12 cellular contexts compared by ENCODE assay signal in the genomic region with DNA sequence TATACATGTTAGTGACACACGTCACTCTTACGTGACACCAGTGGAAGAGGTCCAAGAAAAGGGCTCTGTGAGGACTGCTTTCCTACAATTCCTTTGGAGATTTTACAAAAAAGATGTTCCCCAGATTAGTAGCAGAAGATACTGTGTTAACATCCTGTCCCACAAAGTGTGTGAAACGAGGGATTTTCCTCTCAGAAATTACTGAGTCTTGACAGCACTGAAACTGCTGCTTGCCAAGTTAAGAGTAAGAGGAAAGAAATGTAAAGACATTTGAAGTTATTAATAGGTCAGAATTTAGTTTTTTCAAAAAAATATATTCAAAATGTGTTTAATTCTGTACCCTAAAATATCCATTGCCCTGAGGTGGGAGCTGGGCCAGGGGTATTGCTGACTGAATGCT. TPM values are rescaled to one million over a fixed set of nuclear protein-coding genes. Genes with fewer than 3 reads are reported as not detected.
DNase-seq lines count a peak whose midpoint lies in the region; ATAC-seq, FAIRE-seq and TF ChIP-seq lines count a peak whose summit lies in the region.
"Had no signal": no experiment of that assay in that cellular context is flagged by ENCODE, and none has a peak within 500 bp of the region (broad histone marks: within the 10 kb centered on the region; RNA-seq: fewer than 3 reads in every experiment).

No MANE protein-coding gene starts in this region.

- H3K27me3 Mint-ChIP-seq in CD4-positive, CD25-positive, alpha-beta regulatory T cell = no peaks in the 10 kb centered on the region
- H3K27me3 Mint-ChIP-seq: activated CD8-positive, alpha-beta memory T cell treated with anti-CD3 and anti-CD28 coated beads, Interleukin-2, amount 10 ng/mL, durations not matched to agents 7 days and 5 days had no signal

- no peak overlapping the region for H3K4me3 ChIP-seq in CD4-positive, CD25-positive, alpha-beta regulatory T cell (ENCODE audit: low read depth, low read length)
- no peak overlapping the region for H3K4me3 ChIP-seq in RWPE2 (ENCODE audit: severe bottlenecking)
- H3K4me3 ChIP-seq in epithelial cell of esophagus (ENCODE audit: low read length) = no peak overlapping the region
- no peak overlapping the region for H3K4me3 ChIP-seq in skeletal muscle cell (ENCODE audit: low read depth, low read length)
- H3K4me3 ChIP-seq in A673 (ENCODE audit: low read depth, low read length, poor library complexity, severe bottlenecking) = no peak overlapping the region
- H3K4me3 ChIP-seq: lung, right atrium auricular region had no signal

- peaks cover 65% of the 10 kb centered on the region for H3K36me3 Mint-ChIP-seq in CD4-positive, CD25-positive, alpha-beta regulatory T cell

- no peak for FAIRE-seq in RCC 7860 (lab: Jason Lieb, UNC)

- H3K9me3 ChIP-seq in CD4-positive, CD25-positive, alpha-beta regulatory T cell (ENCODE audit: control insufficient read depth in 2 of 2, low read length in 2 of 2) = no peaks in the 10 kb centered on the region
- no peaks in the 10 kb centered on the region for H3K9me3 ChIP-seq in RWPE2 (ENCODE audit: severe bottlenecking)
- H3K9me3 ChIP-seq in A673 (ENCODE audit: low read depth, low read length, poor library complexity, severe bottlenecking) = no peaks in the 10 kb centered on the region
- H3K9me3 ChIP-seq: right atrium auricular region had no signal

- H3K27ac Mint-ChIP-seq in CD4-positive, CD25-positive, alpha-beta regulatory T cell = peak overlapping the region in 2 of 3 donors; percentile 18 to 45
- H3K27ac Mint-ChIP-seq: activated CD8-positive, alpha-beta memory T cell treated with anti-CD3 and anti-CD28 coated beads, Interleukin-2, amount 10 ng/mL, durations not matched to agents 7 days and 5 days had no signal

- no TSS peak for BruUV-seq in A673 (replicated peaks; lab: Mats Ljungman, UMichigan)

- CTCF ChIA-PET in A673 (lab: Charles Lee) = no interaction called here

- no peak for ATAC-seq in CD4-positive, CD25-positive, alpha-beta regulatory T cell (ENCODE audit: low read depth in 2 of 2)
- peak; percentile 22; the same call in 1 of the 3 replicates for ATAC-seq in RWPE2 (ENCODE audit: low read depth)
- ATAC-seq in HG03175 (IDR thresholded peaks at IDR 0.05; ENCODE audit: unreplicated experiment) = no peak

- H3K27me3 ChIP-seq in CD4-positive, CD25-positive, alpha-beta regulatory T cell (ENCODE audit: control insufficient read depth, insufficient read depth, low read length) = no peaks in the 10 kb centered on the region
- H3K27me3 ChIP-seq in RWPE2 (ENCODE audit: insufficient read depth, poor library complexity, severe bottlenecking) (no peaks in the 10 kb centered on the region), A673 (replicated peaks; ENCODE audit: insufficient read depth, low read depth, low read length, poor library complexity) (no peaks in the 10 kb centered on the region)
- H3K27me3 ChIP-seq: right atrium auricular region had no signal

- H3K9me3 Mint-ChIP-seq in CD4-positive, CD25-positive, alpha-beta regulatory T cell = no peaks in the 10 kb centered on the region

- TF ChIP-seq CTCF in RWPE2 (IDR thresholded peaks at IDR 0.05; ENCODE audit: poor library complexity, severe bottlenecking) (no peak), epithelial cell of esophagus (IDR thresholded peaks at IDR 0.05; ENCODE audit: insufficient read depth, low read depth, low read length, missing control alignments) (no peak), A673 (conservative IDR thresholded peaks at IDR 0.05; ENCODE audit: low read depth, low read length) (no peak)

- no peak overlapping the region for H3K4me3 Mint-ChIP-seq in CD4-positive, CD25-positive, alpha-beta regulatory T cell
- H3K4me3 Mint-ChIP-seq: activated CD8-positive, alpha-beta memory T cell treated with anti-CD3 and anti-CD28 coated beads, Interleukin-2, amount 10 ng/mL, durations not matched to agents 7 days and 5 days had no signal

- no peak overlapping the region for H3K27ac ChIP-seq in CD4-positive, CD25-positive, alpha-beta regulatory T cell (ENCODE audit: insufficient read depth, low read length, poor library complexity, severe bottlenecking)
- H3K27ac ChIP-seq in RWPE2 (ENCODE audit: poor library complexity, severe bottlenecking) (peak overlapping the region; percentile 75), A673 (ENCODE audit: low read depth, low read length, poor library complexity, severe bottlenecking) (no peak overlapping the region)

- no peaks in the 10 kb centered on the region for H3K4me1 ChIP-seq in CD4-positive, CD25-positive, alpha-beta regulatory T cell (ENCODE audit: control insufficient read depth, insufficient read depth, low read length, poor library complexity, severe bottlenecking)
- H3K4me1 ChIP-seq in RWPE2 (ENCODE audit: insufficient read depth, poor library complexity, severe bottlenecking) = peaks cover 38% of the 10 kb centered on the region
- peaks cover 40% of the 10 kb centered on the region for H3K4me1 ChIP-seq in A673 (ENCODE audit: insufficient read depth, low read length, poor library complexity, severe bottlenecking)

- peaks cover 9 to 19% (median 14%) of the 10 kb centered on the region in 4 donors for H3K4me1 Mint-ChIP-seq in CD4-positive, CD25-positive, alpha-beta regulatory T cell

- POLR2A ChIA-PET in A673 (lab: Charles Lee; ENCODE audit: low non-redundant PET) = no interaction called here

- no peak for DNase-seq in CD4-positive, CD25-positive, alpha-beta regulatory T cell
- DNase-seq in RWPE2 (ENCODE audit: low spot score) (no peak), epithelial cell of esophagus (ENCODE audit: low read depth) (peak; percentile 39), skeletal muscle cell (ENCODE audit: low read depth) (peak; percentile 65), A673 (ENCODE audit: low spot score) (no peak), D341Med (ENCODE audit: low spot score) (no peak), RCC 7860 (ENCODE audit: low spot score) (no peak)
- DNase-seq: activated CD8-positive, alpha-beta memory T cell treated with anti-CD3 and anti-CD28 coated beads, Interleukin-2, amount 10 ng/mL, durations not matched to agents 7 days and 5 days; NCI-H1092 treated with DMSO at 0.1 percent for 48 hours had no signal

- intact Hi-C loops in A673 (cut with micrococcal nuclease; ENCODE audit: unreplicated experiment) = no loop called here

- H3K36me3 ChIP-seq in CD4-positive, CD25-positive, alpha-beta regulatory T cell (ENCODE audit: control insufficient read depth, insufficient read depth, low read length) = peaks cover 74% of the 10 kb centered on the region
- H3K36me3 ChIP-seq in RWPE2 (ENCODE audit: low read depth) = no peaks in the 10 kb centered on the region
- no peaks in the 10 kb centered on the region for H3K36me3 ChIP-seq in A673 (ENCODE audit: insufficient read depth, low read length, poor library complexity, severe bottlenecking)
- H3K36me3 ChIP-seq: right atrium auricular region had no signal

RNA-seq across cellular contexts. Expression of a gene that starts 58.8 kb away (rescaled TPM):
- total RNA-seq in CD4-positive, CD25-positive, alpha-beta regulatory T cell = 0.72 TPM
- under 1 TPM; 0.06 to 0.25 (median 0.16) TPM for polyA plus RNA-seq in CD4-positive, CD25-positive, alpha-beta regulatory T cell
- total RNA-seq in A673 (2021) = 0.09 TPM in 1 of 2 replicates, not detected in the other

Comparison
In these comparisons a context has a peak if more than half of its experiments do, and no peak if none do; other contexts are left out.
1. DNase-seq: peak in epithelial cell of esophagus (single experiment) and skeletal muscle cell (single experiment); none in CD4-positive, CD25-positive, alpha-beta regulatory T cell (0 of 3), RWPE2 (single experiment), A673 (single experiment), D341Med (single experiment) and RCC 7860 (single experiment).